ENCODE assay signal across 14 cellular contexts in genomic region chr12:66242261-66242760, GRCh38.
"Had no signal": no experiment of that assay in that cellular context is flagged by ENCODE, and none has a peak within 500 bp of the region (broad histone marks: within the 10 kb centered on the region; RNA-seq: fewer than 3 reads in every experiment).

No MANE protein-coding gene starts in this region.

- H3K4me3 Mint-ChIP-seq: activated naive CD8-positive, alpha-beta T cell; mesothelial cell of epicardium; naive B cell had no signal

- H3K4me3 ChIP-seq: heart right ventricle, left ventricle myocardium inferior, right atrium auricular region, testis had no signal

- H3K27me3 ChIP-seq: heart right ventricle, right atrium auricular region, testis had no signal

- H3K27ac ChIP-seq: left ventricle myocardium inferior, right atrium auricular region, testis had no signal

- H3K36me3 Mint-ChIP-seq: mesothelial cell of epicardium, naive B cell had no signal

- DNase-seq: activated gamma-delta T cell; activated T-cell treated with anti-CD3 and anti-CD28 coated beads, Interleukin-2, amount 50 U/mL, for 48 hours; anterior cingulate cortex; effector CD4-positive, alpha-beta T cell; heart right ventricle; left ventricle myocardium inferior; naive B cell; posterior cingulate gyrus; stimulated activated CD4-positive, alpha-beta T cell treated with anti-CD3 and anti-CD28 coated beads, Interleukin-1b, Interleukin-23, amount 100 ng/mL, for 48 hours; stimulated activated naive CD4-positive, alpha-beta T cell treated with Interleukin-2 at 50 U/mL for 16 hours; testis had no signal

- H3K27me3 Mint-ChIP-seq: naive B cell had no signal

- H3K9me3 Mint-ChIP-seq: mesothelial cell of epicardium, naive B cell had no signal

- H3K4me1 ChIP-seq: testis had no signal

- H3K9me3 ChIP-seq: heart right ventricle, left ventricle myocardium inferior, right atrium auricular region, testis had no signal

- H3K27ac Mint-ChIP-seq: activated naive CD8-positive, alpha-beta T cell; mesothelial cell of epicardium had no signal
